In the genomic region with DNA sequence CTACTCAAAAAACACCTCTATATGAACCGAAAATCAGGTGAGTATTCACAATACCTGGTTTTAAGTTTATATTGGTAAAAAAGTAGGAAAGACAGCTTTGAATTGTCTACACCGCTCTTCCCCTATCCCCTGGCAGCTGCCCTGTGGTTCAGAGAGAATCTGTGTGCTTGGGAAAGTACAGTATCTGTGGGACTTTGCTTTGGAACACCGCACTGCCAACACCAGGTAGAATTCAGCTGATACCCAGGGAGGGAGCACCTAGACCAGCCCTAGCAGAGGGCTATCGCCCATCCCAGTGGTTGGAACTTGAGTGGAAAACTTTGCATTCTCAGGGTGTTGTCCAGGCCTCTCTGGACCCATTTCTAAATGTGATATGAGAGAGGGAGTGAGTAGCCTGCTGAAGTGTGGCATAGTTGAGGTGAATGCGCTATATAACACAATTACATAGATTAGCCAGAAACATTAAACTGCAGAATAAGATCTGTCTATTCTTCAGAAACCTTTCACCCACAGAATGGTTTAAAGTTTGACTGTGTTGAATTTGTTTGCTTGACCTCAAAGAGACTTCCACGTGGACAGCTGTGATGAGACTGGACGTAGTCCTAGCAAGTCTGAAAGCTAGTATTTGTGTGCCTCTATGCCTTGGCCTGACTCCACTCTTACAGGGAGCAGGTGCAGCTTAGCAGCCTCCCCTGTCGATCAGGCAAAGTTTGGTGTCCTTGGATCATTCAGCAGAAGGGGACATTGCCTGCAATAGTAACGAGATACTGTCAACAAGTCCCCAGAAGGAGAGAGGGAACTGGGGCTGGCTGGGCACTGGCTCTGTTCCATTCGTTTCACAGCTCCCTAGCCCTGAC, we compare ENCODE assay signal across 1 cellular context.
TF ChIP-seq lines count a peak whose summit lies in the region.

No MANE protein-coding gene starts in this region.

TF ChIP-seq in HepG2, 621 proteins besides CTCF, POLR2A, EP300 and RAD21 (continued from another document and continues in another):
- TF ChIP-seq, protein P1, sequence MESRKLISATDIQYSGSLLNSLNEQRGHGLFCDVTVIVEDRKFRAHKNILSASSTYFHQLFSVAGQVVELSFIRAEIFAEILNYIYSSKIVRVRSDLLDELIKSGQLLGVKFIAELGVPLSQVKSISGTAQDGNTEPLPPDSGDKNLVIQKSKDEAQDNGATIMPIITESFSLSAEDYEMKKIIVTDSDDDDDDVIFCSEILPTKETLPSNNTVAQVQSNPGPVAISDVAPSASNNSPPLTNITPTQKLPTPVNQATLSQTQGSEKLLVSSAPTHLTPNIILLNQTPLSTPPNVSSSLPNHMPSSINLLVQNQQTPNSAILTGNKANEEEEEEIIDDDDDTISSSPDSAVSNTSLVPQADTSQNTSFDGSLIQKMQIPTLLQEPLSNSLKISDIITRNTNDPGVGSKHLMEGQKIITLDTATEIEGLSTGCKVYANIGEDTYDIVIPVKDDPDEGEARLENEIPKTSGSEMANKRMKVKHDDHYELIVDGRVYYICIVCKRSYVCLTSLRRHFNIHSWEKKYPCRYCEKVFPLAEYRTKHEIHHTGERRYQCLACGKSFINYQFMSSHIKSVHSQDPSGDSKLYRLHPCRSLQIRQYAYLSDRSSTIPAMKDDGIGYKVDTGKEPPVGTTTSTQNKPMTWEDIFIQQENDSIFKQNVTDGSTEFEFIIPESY (CRISPR knock-in tag; IDR thresholded peaks at IDR 0.05) = no peak
- TF ChIP-seq ELF4 (CRISPR knock-in tag; IDR thresholded peaks at IDR 0.05; ENCODE audit: borderline replicate concordance) (no peak), FOXO1 (CRISPR knock-in tag; IDR thresholded peaks at IDR 0.05) (peak; percentile 74), ZNF619 (CRISPR knock-in tag; IDR thresholded peaks at IDR 0.05) (no peak), ZNF672 (CRISPR knock-in tag; IDR thresholded peaks at IDR 0.05) (no peak), ZNF260 (CRISPR knock-in tag; IDR thresholded peaks at IDR 0.05; ENCODE audit: borderline replicate concordance, low read depth) (no peak), ISX (CRISPR knock-in tag; conservative IDR thresholded peaks at IDR 0.05) (no peak), ZC3H13 (CRISPR knock-in tag; IDR thresholded peaks at IDR 0.05) (no peak), ZSCAN25 (CRISPR knock-in tag; IDR thresholded peaks at IDR 0.05) (no peak), MXI1 (IDR thresholded peaks at IDR 0.05; ENCODE audit: borderline replicate concordance, low read depth, low read length) (peak; percentile 30; the same call in 1 of the 3 replicates), ZBTB7B (CRISPR knock-in tag; IDR thresholded peaks at IDR 0.05) (no peak; the same call in 1 of the 2 replicates), THAP11 (CRISPR knock-in tag; IDR thresholded peaks at IDR 0.05) (peak; percentile 58), SMAD3 (CRISPR knock-in tag; IDR thresholded peaks at IDR 0.05) (0 out of 2 replicates have a peak, but pooled peaks have one; percentile 66), ZKSCAN1 (IDR thresholded peaks at IDR 0.05; ENCODE audit: low read length) (no peak)
- TF ChIP-seq, protein P2, sequence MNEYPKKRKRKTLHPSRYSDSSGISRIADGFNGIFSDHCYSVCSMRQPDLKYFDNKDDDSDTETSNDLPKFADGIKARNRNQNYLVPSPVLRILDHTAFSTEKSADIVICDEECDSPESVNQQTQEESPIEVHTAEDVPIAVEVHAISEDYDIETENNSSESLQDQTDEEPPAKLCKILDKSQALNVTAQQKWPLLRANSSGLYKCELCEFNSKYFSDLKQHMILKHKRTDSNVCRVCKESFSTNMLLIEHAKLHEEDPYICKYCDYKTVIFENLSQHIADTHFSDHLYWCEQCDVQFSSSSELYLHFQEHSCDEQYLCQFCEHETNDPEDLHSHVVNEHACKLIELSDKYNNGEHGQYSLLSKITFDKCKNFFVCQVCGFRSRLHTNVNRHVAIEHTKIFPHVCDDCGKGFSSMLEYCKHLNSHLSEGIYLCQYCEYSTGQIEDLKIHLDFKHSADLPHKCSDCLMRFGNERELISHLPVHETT (CRISPR knock-in tag; conservative IDR thresholded peaks at IDR 0.05) = no peak
- TF ChIP-seq, protein P3, sequence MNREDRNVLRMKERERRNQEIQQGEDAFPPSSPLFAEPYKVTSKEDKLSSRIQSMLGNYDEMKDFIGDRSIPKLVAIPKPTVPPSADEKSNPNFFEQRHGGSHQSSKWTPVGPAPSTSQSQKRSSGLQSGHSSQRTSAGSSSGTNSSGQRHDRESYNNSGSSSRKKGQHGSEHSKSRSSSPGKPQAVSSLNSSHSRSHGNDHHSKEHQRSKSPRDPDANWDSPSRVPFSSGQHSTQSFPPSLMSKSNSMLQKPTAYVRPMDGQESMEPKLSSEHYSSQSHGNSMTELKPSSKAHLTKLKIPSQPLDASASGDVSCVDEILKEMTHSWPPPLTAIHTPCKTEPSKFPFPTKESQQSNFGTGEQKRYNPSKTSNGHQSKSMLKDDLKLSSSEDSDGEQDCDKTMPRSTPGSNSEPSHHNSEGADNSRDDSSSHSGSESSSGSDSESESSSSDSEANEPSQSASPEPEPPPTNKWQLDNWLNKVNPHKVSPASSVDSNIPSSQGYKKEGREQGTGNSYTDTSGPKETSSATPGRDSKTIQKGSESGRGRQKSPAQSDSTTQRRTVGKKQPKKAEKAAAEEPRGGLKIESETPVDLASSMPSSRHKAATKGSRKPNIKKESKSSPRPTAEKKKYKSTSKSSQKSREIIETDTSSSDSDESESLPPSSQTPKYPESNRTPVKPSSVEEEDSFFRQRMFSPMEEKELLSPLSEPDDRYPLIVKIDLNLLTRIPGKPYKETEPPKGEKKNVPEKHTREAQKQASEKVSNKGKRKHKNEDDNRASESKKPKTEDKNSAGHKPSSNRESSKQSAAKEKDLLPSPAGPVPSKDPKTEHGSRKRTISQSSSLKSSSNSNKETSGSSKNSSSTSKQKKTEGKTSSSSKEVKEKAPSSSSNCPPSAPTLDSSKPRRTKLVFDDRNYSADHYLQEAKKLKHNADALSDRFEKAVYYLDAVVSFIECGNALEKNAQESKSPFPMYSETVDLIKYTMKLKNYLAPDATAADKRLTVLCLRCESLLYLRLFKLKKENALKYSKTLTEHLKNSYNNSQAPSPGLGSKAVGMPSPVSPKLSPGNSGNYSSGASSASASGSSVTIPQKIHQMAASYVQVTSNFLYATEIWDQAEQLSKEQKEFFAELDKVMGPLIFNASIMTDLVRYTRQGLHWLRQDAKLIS (CRISPR knock-in tag; IDR thresholded peaks at IDR 0.05) = no peak
- TF ChIP-seq, protein P4, sequence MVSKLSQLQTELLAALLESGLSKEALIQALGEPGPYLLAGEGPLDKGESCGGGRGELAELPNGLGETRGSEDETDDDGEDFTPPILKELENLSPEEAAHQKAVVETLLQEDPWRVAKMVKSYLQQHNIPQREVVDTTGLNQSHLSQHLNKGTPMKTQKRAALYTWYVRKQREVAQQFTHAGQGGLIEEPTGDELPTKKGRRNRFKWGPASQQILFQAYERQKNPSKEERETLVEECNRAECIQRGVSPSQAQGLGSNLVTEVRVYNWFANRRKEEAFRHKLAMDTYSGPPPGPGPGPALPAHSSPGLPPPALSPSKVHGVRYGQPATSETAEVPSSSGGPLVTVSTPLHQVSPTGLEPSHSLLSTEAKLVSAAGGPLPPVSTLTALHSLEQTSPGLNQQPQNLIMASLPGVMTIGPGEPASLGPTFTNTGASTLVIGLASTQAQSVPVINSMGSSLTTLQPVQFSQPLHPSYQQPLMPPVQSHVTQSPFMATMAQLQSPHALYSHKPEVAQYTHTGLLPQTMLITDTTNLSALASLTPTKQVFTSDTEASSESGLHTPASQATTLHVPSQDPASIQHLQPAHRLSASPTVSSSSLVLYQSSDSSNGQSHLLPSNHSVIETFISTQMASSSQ (IDR thresholded peaks at IDR 0.05; ENCODE audit: low read depth) = 0 out of 2 replicates have a peak, but pooled peaks have one; percentile 37
- TF ChIP-seq, protein P4 (CRISPR knock-in tag; IDR thresholded peaks at IDR 0.05; ENCODE audit: borderline replicate concordance) = 0 out of 2 replicates have a peak, but pooled peaks have one; percentile 28
- TF ChIP-seq, protein P5, sequence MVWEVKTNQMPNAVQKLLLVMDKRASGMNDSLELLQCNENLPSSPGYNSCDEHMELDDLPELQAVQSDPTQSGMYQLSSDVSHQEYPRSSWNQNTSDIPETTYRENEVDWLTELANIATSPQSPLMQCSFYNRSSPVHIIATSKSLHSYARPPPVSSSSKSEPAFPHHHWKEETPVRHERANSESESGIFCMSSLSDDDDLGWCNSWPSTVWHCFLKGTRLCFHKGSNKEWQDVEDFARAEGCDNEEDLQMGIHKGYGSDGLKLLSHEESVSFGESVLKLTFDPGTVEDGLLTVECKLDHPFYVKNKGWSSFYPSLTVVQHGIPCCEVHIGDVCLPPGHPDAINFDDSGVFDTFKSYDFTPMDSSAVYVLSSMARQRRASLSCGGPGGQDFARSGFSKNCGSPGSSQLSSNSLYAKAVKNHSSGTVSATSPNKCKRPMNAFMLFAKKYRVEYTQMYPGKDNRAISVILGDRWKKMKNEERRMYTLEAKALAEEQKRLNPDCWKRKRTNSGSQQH (CRISPR knock-in tag; IDR thresholded peaks at IDR 0.05; ENCODE audit: low read depth) = peak; percentile 37; the same call in 1 of the 2 replicates
- TF ChIP-seq, protein P6, sequence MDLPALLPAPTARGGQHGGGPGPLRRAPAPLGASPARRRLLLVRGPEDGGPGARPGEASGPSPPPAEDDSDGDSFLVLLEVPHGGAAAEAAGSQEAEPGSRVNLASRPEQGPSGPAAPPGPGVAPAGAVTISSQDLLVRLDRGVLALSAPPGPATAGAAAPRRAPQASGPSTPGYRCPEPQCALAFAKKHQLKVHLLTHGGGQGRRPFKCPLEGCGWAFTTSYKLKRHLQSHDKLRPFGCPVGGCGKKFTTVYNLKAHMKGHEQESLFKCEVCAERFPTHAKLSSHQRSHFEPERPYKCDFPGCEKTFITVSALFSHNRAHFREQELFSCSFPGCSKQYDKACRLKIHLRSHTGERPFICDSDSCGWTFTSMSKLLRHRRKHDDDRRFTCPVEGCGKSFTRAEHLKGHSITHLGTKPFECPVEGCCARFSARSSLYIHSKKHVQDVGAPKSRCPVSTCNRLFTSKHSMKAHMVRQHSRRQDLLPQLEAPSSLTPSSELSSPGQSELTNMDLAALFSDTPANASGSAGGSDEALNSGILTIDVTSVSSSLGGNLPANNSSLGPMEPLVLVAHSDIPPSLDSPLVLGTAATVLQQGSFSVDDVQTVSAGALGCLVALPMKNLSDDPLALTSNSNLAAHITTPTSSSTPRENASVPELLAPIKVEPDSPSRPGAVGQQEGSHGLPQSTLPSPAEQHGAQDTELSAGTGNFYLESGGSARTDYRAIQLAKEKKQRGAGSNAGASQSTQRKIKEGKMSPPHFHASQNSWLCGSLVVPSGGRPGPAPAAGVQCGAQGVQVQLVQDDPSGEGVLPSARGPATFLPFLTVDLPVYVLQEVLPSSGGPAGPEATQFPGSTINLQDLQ (CRISPR knock-in tag; IDR thresholded peaks at IDR 0.05) = no peak
- TF ChIP-seq, protein P7, sequence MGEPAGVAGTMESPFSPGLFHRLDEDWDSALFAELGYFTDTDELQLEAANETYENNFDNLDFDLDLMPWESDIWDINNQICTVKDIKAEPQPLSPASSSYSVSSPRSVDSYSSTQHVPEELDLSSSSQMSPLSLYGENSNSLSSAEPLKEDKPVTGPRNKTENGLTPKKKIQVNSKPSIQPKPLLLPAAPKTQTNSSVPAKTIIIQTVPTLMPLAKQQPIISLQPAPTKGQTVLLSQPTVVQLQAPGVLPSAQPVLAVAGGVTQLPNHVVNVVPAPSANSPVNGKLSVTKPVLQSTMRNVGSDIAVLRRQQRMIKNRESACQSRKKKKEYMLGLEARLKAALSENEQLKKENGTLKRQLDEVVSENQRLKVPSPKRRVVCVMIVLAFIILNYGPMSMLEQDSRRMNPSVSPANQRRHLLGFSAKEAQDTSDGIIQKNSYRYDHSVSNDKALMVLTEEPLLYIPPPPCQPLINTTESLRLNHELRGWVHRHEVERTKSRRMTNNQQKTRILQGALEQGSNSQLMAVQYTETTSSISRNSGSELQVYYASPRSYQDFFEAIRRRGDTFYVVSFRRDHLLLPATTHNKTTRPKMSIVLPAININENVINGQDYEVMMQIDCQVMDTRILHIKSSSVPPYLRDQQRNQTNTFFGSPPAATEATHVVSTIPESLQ (CRISPR knock-in tag; conservative IDR thresholded peaks at IDR 0.05) = no peak
- TF ChIP-seq, protein P8, sequence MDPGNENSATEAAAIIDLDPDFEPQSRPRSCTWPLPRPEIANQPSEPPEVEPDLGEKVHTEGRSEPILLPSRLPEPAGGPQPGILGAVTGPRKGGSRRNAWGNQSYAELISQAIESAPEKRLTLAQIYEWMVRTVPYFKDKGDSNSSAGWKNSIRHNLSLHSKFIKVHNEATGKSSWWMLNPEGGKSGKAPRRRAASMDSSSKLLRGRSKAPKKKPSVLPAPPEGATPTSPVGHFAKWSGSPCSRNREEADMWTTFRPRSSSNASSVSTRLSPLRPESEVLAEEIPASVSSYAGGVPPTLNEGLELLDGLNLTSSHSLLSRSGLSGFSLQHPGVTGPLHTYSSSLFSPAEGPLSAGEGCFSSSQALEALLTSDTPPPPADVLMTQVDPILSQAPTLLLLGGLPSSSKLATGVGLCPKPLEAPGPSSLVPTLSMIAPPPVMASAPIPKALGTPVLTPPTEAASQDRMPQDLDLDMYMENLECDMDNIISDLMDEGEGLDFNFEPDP (CRISPR knock-in tag; conservative IDR thresholded peaks at IDR 0.05) = no peak
- TF ChIP-seq, protein P9, sequence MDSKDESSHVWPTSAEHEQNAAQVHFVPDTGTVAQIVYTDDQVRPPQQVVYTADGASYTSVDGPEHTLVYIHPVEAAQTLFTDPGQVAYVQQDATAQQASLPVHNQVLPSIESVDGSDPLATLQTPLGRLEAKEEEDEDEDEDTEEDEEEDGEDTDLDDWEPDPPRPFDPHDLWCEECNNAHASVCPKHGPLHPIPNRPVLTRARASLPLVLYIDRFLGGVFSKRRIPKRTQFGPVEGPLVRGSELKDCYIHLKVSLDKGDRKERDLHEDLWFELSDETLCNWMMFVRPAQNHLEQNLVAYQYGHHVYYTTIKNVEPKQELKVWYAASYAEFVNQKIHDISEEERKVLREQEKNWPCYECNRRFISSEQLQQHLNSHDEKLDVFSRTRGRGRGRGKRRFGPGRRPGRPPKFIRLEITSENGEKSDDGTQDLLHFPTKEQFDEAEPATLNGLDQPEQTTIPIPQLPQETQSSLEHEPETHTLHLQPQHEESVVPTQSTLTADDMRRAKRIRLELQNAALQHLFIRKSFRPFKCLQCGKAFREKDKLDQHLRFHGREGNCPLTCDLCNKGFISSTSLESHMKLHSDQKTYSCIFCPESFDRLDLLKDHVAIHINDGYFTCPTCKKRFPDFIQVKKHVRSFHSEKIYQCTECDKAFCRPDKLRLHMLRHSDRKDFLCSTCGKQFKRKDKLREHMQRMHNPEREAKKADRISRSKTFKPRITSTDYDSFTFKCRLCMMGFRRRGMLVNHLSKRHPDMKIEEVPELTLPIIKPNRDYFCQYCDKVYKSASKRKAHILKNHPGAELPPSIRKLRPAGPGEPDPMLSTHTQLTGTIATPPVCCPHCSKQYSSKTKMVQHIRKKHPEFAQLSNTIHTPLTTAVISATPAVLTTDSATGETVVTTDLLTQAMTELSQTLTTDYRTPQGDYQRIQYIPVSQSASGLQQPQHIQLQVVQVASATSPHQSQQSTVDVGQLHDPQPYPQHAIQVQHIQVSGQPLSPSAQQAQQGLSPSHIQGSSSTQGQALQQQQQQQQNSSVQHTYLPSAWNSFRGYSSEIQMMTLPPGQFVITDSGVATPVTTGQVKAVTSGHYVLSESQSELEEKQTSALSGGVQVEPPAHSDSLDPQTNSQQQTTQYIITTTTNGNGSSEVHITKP (CRISPR knock-in tag; IDR thresholded peaks at IDR 0.05; ENCODE audit: low read depth) = peak; percentile 56; the same call in 1 of the 2 replicates
